Comparison of ENCODE assay signal across 1 cellular context in the genomic region with DNA sequence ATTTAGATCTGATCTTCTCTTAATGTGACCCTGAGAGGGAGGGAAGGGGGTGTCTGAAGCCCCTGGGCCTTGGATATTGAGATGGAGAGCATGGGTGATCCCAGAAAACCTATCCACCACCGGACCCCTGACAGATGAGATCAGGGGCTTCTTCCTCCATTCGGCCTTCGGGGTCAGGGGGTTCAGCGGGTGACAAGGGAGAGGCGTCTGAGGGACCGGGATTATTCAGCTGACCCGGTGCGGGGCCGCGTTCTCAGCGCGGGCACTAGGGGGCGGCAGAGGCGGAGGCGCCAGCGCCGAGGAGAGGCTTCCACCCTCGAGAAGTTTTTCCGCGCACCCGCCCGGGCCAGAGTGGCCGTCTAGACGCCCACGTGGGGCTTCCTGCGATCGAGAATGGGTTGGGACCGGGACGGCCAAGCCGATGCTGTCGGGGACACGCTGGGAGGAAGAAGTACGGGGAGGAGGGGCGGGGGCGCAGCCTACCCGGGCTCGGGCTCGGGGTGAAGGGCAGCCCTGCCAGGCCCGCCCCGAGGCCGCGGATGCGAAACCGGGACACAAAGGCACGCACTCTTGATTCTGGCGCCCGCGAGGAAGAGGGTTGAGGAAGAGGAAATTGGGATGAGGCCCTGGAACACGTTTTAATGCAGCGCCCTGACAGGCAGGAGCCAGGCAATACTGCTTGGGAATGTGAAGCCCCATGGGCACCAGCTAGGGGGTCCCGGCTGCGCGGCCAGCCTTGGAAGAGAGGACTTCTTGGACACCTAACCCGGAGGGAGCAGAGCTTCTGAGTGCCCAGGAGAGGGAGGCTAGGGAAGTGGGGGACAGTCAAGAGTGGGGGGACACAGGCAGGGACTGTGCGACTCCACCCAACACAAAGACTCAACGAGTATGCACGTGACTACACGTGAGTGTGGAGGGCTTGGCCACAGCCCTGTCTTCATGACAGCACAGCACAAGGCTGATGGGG.
A peak's percentile ranks its signal among the peaks of the same experiment; 100 is the strongest.
TF ChIP-seq lines count a peak whose summit lies in the region.

No MANE protein-coding gene starts in this region.

TF ChIP-seq in K562, 482 proteins besides CTCF, POLR2A, EP300 and RAD21 (continued from another document and continues in another):
- 0 out of 2 replicates have a peak, but pooled peaks have one; percentile 17 for TF ChIP-seq ZNF12 (CRISPR knock-in tag; IDR thresholded peaks at IDR 0.05)
- TF ChIP-seq ZNF551 (CRISPR knock-in tag; IDR thresholded peaks at IDR 0.05) = no peak
- TF ChIP-seq, protein P1, sequence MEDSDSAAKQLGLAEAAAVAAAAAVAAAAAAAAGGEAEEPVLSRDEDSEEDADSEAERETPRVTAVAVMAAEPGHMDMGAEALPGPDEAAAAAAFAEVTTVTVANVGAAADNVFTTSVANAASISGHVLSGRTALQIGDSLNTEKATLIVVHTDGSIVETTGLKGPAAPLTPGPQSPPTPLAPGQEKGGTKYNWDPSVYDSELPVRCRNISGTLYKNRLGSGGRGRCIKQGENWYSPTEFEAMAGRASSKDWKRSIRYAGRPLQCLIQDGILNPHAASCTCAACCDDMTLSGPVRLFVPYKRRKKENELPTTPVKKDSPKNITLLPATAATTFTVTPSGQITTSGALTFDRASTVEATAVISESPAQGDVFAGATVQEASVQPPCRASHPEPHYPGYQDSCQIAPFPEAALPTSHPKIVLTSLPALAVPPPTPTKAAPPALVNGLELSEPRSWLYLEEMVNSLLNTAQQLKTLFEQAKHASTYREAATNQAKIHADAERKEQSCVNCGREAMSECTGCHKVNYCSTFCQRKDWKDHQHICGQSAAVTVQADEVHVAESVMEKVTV (CRISPR knock-in tag; IDR thresholded peaks at IDR 0.05) = peak; percentile 47; the same call in 1 of the 2 replicates
- TF ChIP-seq ZNF444 (CRISPR knock-in tag; IDR thresholded peaks at IDR 0.05) = no peak
- TF ChIP-seq POLR2B (IDR thresholded peaks at IDR 0.05; ENCODE audit: low read depth, partially characterized antibody) = no peak
- no peak for TF ChIP-seq RBM15 (IDR thresholded peaks at IDR 0.05; ENCODE audit: insufficient read depth, low read length)
- TF ChIP-seq, protein P2, sequence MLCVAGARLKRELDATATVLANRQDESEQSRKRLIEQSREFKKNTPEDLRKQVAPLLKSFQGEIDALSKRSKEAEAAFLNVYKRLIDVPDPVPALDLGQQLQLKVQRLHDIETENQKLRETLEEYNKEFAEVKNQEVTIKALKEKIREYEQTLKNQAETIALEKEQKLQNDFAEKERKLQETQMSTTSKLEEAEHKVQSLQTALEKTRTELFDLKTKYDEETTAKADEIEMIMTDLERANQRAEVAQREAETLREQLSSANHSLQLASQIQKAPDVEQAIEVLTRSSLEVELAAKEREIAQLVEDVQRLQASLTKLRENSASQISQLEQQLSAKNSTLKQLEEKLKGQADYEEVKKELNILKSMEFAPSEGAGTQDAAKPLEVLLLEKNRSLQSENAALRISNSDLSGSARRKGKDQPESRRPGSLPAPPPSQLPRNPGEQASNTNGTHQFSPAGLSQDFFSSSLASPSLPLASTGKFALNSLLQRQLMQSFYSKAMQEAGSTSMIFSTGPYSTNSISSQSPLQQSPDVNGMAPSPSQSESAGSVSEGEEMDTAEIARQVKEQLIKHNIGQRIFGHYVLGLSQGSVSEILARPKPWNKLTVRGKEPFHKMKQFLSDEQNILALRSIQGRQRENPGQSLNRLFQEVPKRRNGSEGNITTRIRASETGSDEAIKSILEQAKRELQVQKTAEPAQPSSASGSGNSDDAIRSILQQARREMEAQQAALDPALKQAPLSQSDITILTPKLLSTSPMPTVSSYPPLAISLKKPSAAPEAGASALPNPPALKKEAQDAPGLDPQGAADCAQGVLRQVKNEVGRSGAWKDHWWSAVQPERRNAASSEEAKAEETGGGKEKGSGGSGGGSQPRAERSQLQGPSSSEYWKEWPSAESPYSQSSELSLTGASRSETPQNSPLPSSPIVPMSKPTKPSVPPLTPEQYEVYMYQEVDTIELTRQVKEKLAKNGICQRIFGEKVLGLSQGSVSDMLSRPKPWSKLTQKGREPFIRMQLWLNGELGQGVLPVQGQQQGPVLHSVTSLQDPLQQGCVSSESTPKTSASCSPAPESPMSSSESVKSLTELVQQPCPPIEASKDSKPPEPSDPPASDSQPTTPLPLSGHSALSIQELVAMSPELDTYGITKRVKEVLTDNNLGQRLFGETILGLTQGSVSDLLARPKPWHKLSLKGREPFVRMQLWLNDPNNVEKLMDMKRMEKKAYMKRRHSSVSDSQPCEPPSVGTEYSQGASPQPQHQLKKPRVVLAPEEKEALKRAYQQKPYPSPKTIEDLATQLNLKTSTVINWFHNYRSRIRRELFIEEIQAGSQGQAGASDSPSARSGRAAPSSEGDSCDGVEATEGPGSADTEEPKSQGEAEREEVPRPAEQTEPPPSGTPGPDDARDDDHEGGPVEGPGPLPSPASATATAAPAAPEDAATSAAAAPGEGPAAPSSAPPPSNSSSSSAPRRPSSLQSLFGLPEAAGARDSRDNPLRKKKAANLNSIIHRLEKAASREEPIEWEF (CRISPR knock-in tag; IDR thresholded peaks at IDR 0.05) = no peak
- TF ChIP-seq SETDB1 (IDR thresholded peaks at IDR 0.05; ENCODE audit: low read length) = no peak
- TF ChIP-seq, protein P3, sequence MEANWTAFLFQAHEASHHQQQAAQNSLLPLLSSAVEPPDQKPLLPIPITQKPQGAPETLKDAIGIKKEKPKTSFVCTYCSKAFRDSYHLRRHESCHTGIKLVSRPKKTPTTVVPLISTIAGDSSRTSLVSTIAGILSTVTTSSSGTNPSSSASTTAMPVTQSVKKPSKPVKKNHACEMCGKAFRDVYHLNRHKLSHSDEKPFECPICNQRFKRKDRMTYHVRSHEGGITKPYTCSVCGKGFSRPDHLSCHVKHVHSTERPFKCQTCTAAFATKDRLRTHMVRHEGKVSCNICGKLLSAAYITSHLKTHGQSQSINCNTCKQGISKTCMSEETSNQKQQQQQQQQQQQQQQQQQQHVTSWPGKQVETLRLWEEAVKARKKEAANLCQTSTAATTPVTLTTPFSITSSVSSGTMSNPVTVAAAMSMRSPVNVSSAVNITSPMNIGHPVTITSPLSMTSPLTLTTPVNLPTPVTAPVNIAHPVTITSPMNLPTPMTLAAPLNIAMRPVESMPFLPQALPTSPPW (CRISPR knock-in tag; IDR thresholded peaks at IDR 0.05) = peak; percentile 43; the same call in 1 of the 2 replicates
- peak in 2 of 3 experiments; percentile 10 to 53 for TF ChIP-seq YY1 (IDR thresholded peaks at IDR 0.05; ENCODE audit: borderline replicate concordance in 1 of 3, control insufficient read depth in 1 of 3, extremely low read depth in 1 of 3, insufficient read depth in 3 of 3, insufficient read length in 1 of 3, insufficient replicate concordance in 2 of 3, low read depth in 1 of 3, low read length in 2 of 3)
- TF ChIP-seq FUS (optimal IDR thresholded peaks at IDR 0.05; ENCODE audit: low read depth, low read length) = no peak
- TF ChIP-seq KHSRP (IDR thresholded peaks at IDR 0.05) = no peak
- TF ChIP-seq, protein P4, sequence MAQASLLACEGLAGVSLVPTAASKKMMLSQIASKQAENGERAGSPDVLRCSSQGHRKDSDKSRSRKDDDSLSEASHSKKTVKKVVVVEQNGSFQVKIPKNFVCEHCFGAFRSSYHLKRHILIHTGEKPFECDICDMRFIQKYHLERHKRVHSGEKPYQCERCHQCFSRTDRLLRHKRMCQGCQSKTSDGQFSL (CRISPR knock-in tag; IDR thresholded peaks at IDR 0.05) = 0 out of 2 replicates have a peak, but pooled peaks have one; percentile 30
- TF ChIP-seq, protein P4 (tag; IDR thresholded peaks at IDR 0.05) = no peak
- no peak for TF ChIP-seq ADNP (tag; IDR thresholded peaks at IDR 0.05)
- TF ChIP-seq HNRNPL (IDR thresholded peaks at IDR 0.05; ENCODE audit: low read depth, low read length) = no peak
- TF ChIP-seq NFIC (IDR thresholded peaks at IDR 0.05) = peak; percentile 47
- TF ChIP-seq RBM34 (IDR thresholded peaks at IDR 0.05; ENCODE audit: borderline replicate concordance, insufficient read depth, low read length) = no peak
- TF ChIP-seq HMGN3 (IDR thresholded peaks at IDR 0.05; ENCODE audit: borderline replicate concordance, extremely low read depth, insufficient read length, low read depth, low read length) = peak; percentile 61
- no peak for TF ChIP-seq PTBP1 (IDR thresholded peaks at IDR 0.05; ENCODE audit: low read depth, low read length)
- TF ChIP-seq KDM2B (CRISPR knock-in tag; IDR thresholded peaks at IDR 0.05) = peak; percentile 91
- 0 out of 2 replicates have a peak, but pooled peaks have one; percentile 29 for TF ChIP-seq ESRRA (IDR thresholded peaks at IDR 0.05; ENCODE audit: borderline replicate concordance, low read depth)
- TF ChIP-seq, protein P5, sequence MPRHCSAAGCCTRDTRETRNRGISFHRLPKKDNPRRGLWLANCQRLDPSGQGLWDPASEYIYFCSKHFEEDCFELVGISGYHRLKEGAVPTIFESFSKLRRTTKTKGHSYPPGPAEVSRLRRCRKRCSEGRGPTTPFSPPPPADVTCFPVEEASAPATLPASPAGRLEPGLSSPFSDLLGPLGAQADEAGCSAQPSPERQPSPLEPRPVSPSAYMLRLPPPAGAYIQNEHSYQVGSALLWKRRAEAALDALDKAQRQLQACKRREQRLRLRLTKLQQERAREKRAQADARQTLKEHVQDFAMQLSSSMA (CRISPR knock-in tag; IDR thresholded peaks at IDR 0.05) = no peak
- 0 out of 2 replicates have a peak, but pooled peaks have one; percentile 19 for TF ChIP-seq JUND (IDR thresholded peaks at IDR 0.05; ENCODE audit: borderline replicate concordance, low read depth, low read length)
- no peak; the same call in 2 of the 3 replicates for TF ChIP-seq JUND (tag; IDR thresholded peaks at IDR 0.05; ENCODE audit: borderline replicate concordance, low read depth, low read length)
- TF ChIP-seq ELF4 (CRISPR knock-in tag; IDR thresholded peaks at IDR 0.05) = no peak
- TF ChIP-seq RBM25 (IDR thresholded peaks at IDR 0.05; ENCODE audit: low read depth, low read length, severe bottlenecking) = no peak
- no peak for TF ChIP-seq LCOR (CRISPR knock-in tag; IDR thresholded peaks at IDR 0.05)
- no peak for TF ChIP-seq SMAD1 (IDR thresholded peaks at IDR 0.05; ENCODE audit: low read depth, low read length, partially characterized antibody)
- no peak for TF ChIP-seq ELF2 (CRISPR knock-in tag; IDR thresholded peaks at IDR 0.05)
- peak; percentile 92 for TF ChIP-seq BHLHE40 (IDR thresholded peaks at IDR 0.05; ENCODE audit: low read length)
- TF ChIP-seq ZNF436 (CRISPR knock-in tag; IDR thresholded peaks at IDR 0.05) = no peak
- no peak for TF ChIP-seq FOXA1 (IDR thresholded peaks at IDR 0.05; ENCODE audit: borderline replicate concordance)
- peak; percentile 39; the same call in 1 of the 2 replicates for TF ChIP-seq CREM (IDR thresholded peaks at IDR 0.05; ENCODE audit: low read depth)
- TF ChIP-seq, protein P6, sequence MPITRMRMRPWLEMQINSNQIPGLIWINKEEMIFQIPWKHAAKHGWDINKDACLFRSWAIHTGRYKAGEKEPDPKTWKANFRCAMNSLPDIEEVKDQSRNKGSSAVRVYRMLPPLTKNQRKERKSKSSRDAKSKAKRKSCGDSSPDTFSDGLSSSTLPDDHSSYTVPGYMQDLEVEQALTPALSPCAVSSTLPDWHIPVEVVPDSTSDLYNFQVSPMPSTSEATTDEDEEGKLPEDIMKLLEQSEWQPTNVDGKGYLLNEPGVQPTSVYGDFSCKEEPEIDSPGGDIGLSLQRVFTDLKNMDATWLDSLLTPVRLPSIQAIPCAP (CRISPR knock-in tag; IDR thresholded peaks at IDR 0.05; ENCODE audit: borderline replicate concordance) = no peak
- TF ChIP-seq MTA3 (IDR thresholded peaks at IDR 0.05; ENCODE audit: borderline replicate concordance) = peak; percentile 73; the same call in 1 of the 2 replicates
- TF ChIP-seq ZNF408 (CRISPR knock-in tag; IDR thresholded peaks at IDR 0.05; ENCODE audit: low read depth) = no peak
- TF ChIP-seq, protein P7, sequence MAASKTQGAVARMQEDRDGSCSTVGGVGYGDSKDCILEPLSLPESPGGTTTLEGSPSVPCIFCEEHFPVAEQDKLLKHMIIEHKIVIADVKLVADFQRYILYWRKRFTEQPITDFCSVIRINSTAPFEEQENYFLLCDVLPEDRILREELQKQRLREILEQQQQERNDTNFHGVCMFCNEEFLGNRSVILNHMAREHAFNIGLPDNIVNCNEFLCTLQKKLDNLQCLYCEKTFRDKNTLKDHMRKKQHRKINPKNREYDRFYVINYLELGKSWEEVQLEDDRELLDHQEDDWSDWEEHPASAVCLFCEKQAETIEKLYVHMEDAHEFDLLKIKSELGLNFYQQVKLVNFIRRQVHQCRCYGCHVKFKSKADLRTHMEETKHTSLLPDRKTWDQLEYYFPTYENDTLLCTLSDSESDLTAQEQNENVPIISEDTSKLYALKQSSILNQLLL (CRISPR knock-in tag; IDR thresholded peaks at IDR 0.05; ENCODE audit: borderline replicate concordance) = no peak
- TF ChIP-seq ETV5 (CRISPR knock-in tag; IDR thresholded peaks at IDR 0.05; ENCODE audit: low read depth) = 0 out of 2 replicates have a peak, but pooled peaks have one; percentile 24
- TF ChIP-seq SP2 (IDR thresholded peaks at IDR 0.05; ENCODE audit: extremely low read depth, low read depth, low read length, poor library complexity, severe bottlenecking) = no peak
- TF ChIP-seq GABPB1 (CRISPR knock-in tag; IDR thresholded peaks at IDR 0.05) = no peak; the same call in 1 of the 2 replicates
- 0 out of 2 replicates have a peak, but pooled peaks have one; percentile 21 for TF ChIP-seq ATF7 (IDR thresholded peaks at IDR 0.05)
- no peak for TF ChIP-seq MED1 (CRISPR knock-in tag; IDR thresholded peaks at IDR 0.05; ENCODE audit: borderline replicate concordance)
- TF ChIP-seq CXXC5 (CRISPR knock-in tag; IDR thresholded peaks at IDR 0.05) = peak; percentile 64
- no peak for TF ChIP-seq RFX1 (IDR thresholded peaks at IDR 0.05)
- TF ChIP-seq, protein P8, sequence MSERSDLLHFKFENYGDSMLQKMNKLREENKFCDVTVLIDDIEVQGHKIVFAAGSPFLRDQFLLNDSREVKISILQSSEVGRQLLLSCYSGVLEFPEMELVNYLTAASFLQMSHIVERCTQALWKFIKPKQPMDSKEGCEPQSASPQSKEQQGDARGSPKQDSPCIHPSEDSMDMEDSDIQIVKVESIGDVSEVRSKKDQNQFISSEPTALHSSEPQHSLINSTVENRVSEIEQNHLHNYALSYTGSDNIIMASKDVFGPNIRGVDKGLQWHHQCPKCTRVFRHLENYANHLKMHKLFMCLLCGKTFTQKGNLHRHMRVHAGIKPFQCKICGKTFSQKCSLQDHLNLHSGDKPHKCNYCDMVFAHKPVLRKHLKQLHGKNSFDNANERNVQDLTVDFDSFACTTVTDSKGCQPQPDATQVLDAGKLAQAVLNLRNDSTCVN (CRISPR knock-in tag; IDR thresholded peaks at IDR 0.05) = no peak
- TF ChIP-seq DPF2 (IDR thresholded peaks at IDR 0.05) = no peak
- peak; percentile 90 for TF ChIP-seq RB1 (IDR thresholded peaks at IDR 0.05; ENCODE audit: low read depth)
- TF ChIP-seq, protein P9, sequence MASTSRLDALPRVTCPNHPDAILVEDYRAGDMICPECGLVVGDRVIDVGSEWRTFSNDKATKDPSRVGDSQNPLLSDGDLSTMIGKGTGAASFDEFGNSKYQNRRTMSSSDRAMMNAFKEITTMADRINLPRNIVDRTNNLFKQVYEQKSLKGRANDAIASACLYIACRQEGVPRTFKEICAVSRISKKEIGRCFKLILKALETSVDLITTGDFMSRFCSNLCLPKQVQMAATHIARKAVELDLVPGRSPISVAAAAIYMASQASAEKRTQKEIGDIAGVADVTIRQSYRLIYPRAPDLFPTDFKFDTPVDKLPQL (IDR thresholded peaks at IDR 0.05; ENCODE audit: extremely low read depth, insufficient read length) = no peak
- 0 out of 2 replicates have a peak, but pooled peaks have one; percentile 33 for TF ChIP-seq TRIM28 (IDR thresholded peaks at IDR 0.05)
- peak; percentile 74; the same call in 1 of the 2 replicates for TF ChIP-seq SMC3 (conservative IDR thresholded peaks at IDR 0.05; ENCODE audit: insufficient read depth, low read depth, low read length)
